Comparison of ENCODE assay signal across 18 cellular contexts in genomic region chr5:175344331-175345200, GRCh38.
DNase-seq lines count a peak whose midpoint lies in the region; ATAC-seq and TF ChIP-seq lines count a peak whose summit lies in the region.
"Had no signal": no experiment of that assay in that cellular context is flagged by ENCODE, and none has a peak within 500 bp of the region (broad histone marks: within the 10 kb centered on the region; RNA-seq: fewer than 3 reads in every experiment).

No MANE protein-coding gene starts in this region.

- in situ Hi-C loops in IMR-90 (cut with MboI; ENCODE audit: low sequenced_read_pairs): no loop called here
- in situ Hi-C loops in brain microvascular endothelial cell (cut with HindIII; ENCODE audit: low pct_ligation_motif_present, low sequenced_read_pairs): no loop called here

- no peak overlapping the region; the same call in 1 of the 2 replicates for H3K4me2 ChIP-seq in IMR-90 (ENCODE audit: low read depth, low read length)
- H3K4me2 ChIP-seq: BLaER1, PC-9 had no signal

- H3K27me3 ChIP-seq in IMR-90 (ENCODE audit: control insufficient read depth, insufficient read depth, low read length) (no peaks in the 10 kb centered on the region), brain microvascular endothelial cell (replicated peaks) (no peaks in the 10 kb centered on the region), lower lobe of right lung (ENCODE audit: low read depth) (no peaks in the 10 kb centered on the region)
- H3K27me3 ChIP-seq: BLaER1, pancreas had no signal

- H4K5ac ChIP-seq in IMR-90 (ENCODE audit: low read depth, low read length): no peak overlapping the region

- no peak overlapping the region for H3K4me3 ChIP-seq in IMR-90 (ENCODE audit: insufficient read depth, low read depth, low read length)
- no peak overlapping the region for H3K4me3 ChIP-seq in brain microvascular endothelial cell (ENCODE audit: low read depth, low read length)
- H3K4me3 ChIP-seq in lower lobe of right lung: no peak overlapping the region
- H3K4me3 ChIP-seq: BLaER1, K562, pancreas, PC-9 had no signal

- no peak overlapping the region for H2AFZ ChIP-seq in IMR-90 (replicated peaks; ENCODE audit: low read length, poor library complexity)
- H2AFZ ChIP-seq: PC-9 had no signal

- peak overlapping the region; percentile 80; the same call in 2 of the 3 replicates for H2BK15ac ChIP-seq in IMR-90 (ENCODE audit: low read depth, low read length)

- H3K27ac ChIP-seq in IMR-90 (ENCODE audit: insufficient read depth, low read length) (no peak overlapping the region), brain microvascular endothelial cell (no peak overlapping the region), lower lobe of right lung (no peak overlapping the region)
- H3K27ac ChIP-seq: BLaER1, pancreas, PC-9 had no signal

- intact Hi-C loops in IMR-90 (cut with micrococcal nuclease): loop anchor here (2.0 kb wide), 1 partner anchor 98 kb away; no protein-coding TSS in a partner anchor
- intact Hi-C loops in lower lobe of right lung (cut with DNase I): no loop called here

- peak; percentile 64 for ATAC-seq in IMR-90 (ENCODE audit: low read depth)
- no peak for ATAC-seq in lower lobe of right lung
- ATAC-seq: K562, pancreas had no signal

- no peak overlapping the region for H2AK9ac ChIP-seq in IMR-90 (replicated peaks; ENCODE audit: low read depth, low read length, poor library complexity)

- peak overlapping the region; percentile 84 for H3K4ac ChIP-seq in IMR-90 (ENCODE audit: low read depth, low read length)

- H4K20me1 ChIP-seq in IMR-90 (ENCODE audit: insufficient read depth, low read length): no peaks in the 10 kb centered on the region
- H4K20me1 ChIP-seq: BLaER1 had no signal

- H3K14ac ChIP-seq in IMR-90 (replicated peaks; ENCODE audit: low read depth, low read length): no peak overlapping the region

- peaks cover 7% of the 10 kb centered on the region for H3K9me1 ChIP-seq in IMR-90 (ENCODE audit: insufficient read depth, low read length)

- 0 out of 2 replicates have a peak, but pooled peaks have one; percentile 5 for TF ChIP-seq CTCF in IMR-90 (conservative IDR thresholded peaks at IDR 0.05; ENCODE audit: low read depth, low read length)
- no peak for TF ChIP-seq CTCF in brain microvascular endothelial cell (IDR thresholded peaks at IDR 0.05; ENCODE audit: low read depth, low read length, missing control alignments)
- TF ChIP-seq CTCF in lower lobe of right lung (IDR thresholded peaks at IDR 0.05): no peak

- H2BK120ac ChIP-seq in IMR-90 (ENCODE audit: low read depth, low read length): peak overlapping the region; percentile 84

- H3K4me1 ChIP-seq in IMR-90 (ENCODE audit: control insufficient read depth, insufficient read depth, low read length) (peaks cover 17% of the 10 kb centered on the region), lower lobe of right lung (no peaks in the 10 kb centered on the region)
- H3K4me1 ChIP-seq: BLaER1, pancreas had no signal

- TF ChIP-seq RAD21 in IMR-90 (IDR thresholded peaks at IDR 0.05; ENCODE audit: low read length): no peak; the same call in 1 of the 2 replicates

- dilution Hi-C loops in IMR-90 (cut with HindIII; ENCODE audit: low sequenced_read_pairs, unreplicated experiment): no loop called here

- H4K91ac ChIP-seq in IMR-90 (ENCODE audit: insufficient read depth, low read depth, low read length): peak overlapping the region; percentile 92; the same call in 1 of the 2 replicates

- H2BK20ac ChIP-seq in IMR-90 (ENCODE audit: low read depth, low read length): peak overlapping the region; percentile 83

- H3K23ac ChIP-seq in IMR-90 (ENCODE audit: low read depth, low read length): peak overlapping the region; percentile 53; the same call in 1 of the 2 replicates

- no peak overlapping the region for H2BK5ac ChIP-seq in IMR-90 (ENCODE audit: low read depth, low read length, poor library complexity, severe bottlenecking)

- 0 out of 4 replicates have a peak overlapping the region, but pooled peaks have one; percentile 18 to 53 for H4K8ac ChIP-seq in IMR-90 (ENCODE audit: low read depth in 2 of 2, low read length in 2 of 2)

- 0 out of 2 replicates have a peak overlapping the region, but pooled peaks have one; percentile 59 for H3K56ac ChIP-seq in IMR-90 (ENCODE audit: extremely low read depth, insufficient read depth, low read length)

- CTCF ChIA-PET in IMR-90 (lab: Yijun Ruan, JAX): interaction anchor here (1.2 kb wide), 1 partner anchor 15 kb away, joined by 4 read pairs; no protein-coding TSS in a partner anchor

- POLR2A ChIA-PET in IMR-90 (lab: Charles Lee; ENCODE audit: unreplicated experiment): no interaction called here

- H2AK5ac ChIP-seq in IMR-90 (ENCODE audit: low read depth, low read length): peak overlapping the region; percentile 75; the same call in 1 of the 2 replicates

- no CpG with 5 or more reads among the region's 4 CpGs for WGBS in IMR-90 (ENCODE audit: extremely low coverage in 2 of 2, insufficient read length in 1 of 2), 2 experiments

- no peak for TF ChIP-seq POLR2A in IMR-90 (IDR thresholded peaks at IDR 0.05; ENCODE audit: low read depth, low read length)

- no TSS peak for BruUV-seq in IMR-90 (replicated peaks; lab: Mats Ljungman, UMichigan)

- H3K18ac ChIP-seq in IMR-90 (ENCODE audit: low read depth, low read length): no peak overlapping the region

- H3K9me3 ChIP-seq in IMR-90 (ENCODE audit: control insufficient read depth, insufficient read depth, low read length): no peaks in the 10 kb centered on the region
- H3K9me3 ChIP-seq in lower lobe of right lung: no peaks in the 10 kb centered on the region
- H3K9me3 ChIP-seq: BLaER1, pancreas had no signal

- H3K79me1 ChIP-seq in IMR-90 (ENCODE audit: low read depth in 1 of 2, low read length in 2 of 2): no peaks in the 10 kb centered on the region

- no peak overlapping the region for H3K9ac ChIP-seq in IMR-90 (ENCODE audit: low read depth, low read length)
- H3K9ac ChIP-seq: BLaER1 had no signal

- H3K36me3 ChIP-seq in IMR-90 (ENCODE audit: control insufficient read depth, insufficient read depth, low read length) (no peaks in the 10 kb centered on the region), brain microvascular endothelial cell (replicated peaks) (no peaks in the 10 kb centered on the region), lower lobe of right lung (no peaks in the 10 kb centered on the region)
- H3K36me3 ChIP-seq: BLaER1, pancreas had no signal

- DNase-seq in COLO829 (ENCODE audit: low spot score): peak; percentile 17
- DNase-seq in IMR-90: peak; percentile 50
- peak; percentile 12 for DNase-seq in brain microvascular endothelial cell
- peak; percentile 33 for DNase-seq in occipital lobe (lab: John Stamatoyannopoulos, UW)
- no peak for DNase-seq in lower lobe of right lung
- no peak for DNase-seq in putamen (ENCODE audit: low spot score)
- no peak for DNase-seq in activated CD4-positive, alpha-beta T cell treated with anti-CD3 and anti-CD28 coated beads, Interleukin-2, amount 50 U/mL, for 48 hours
- DNase-seq in NCI-H524 treated with DMSO at 0.1 percent for 48 hours (lab: John Stamatoyannopoulos, UW): no peak
- DNase-seq: activated CD4-positive, alpha-beta T cell treated with anti-CD3 and anti-CD28 coated beads, Interleukin-2, amount 10 ng/mL, durations not matched to agents 7 days and 5 days; amygdala; immature natural killer cell; NCI-H1436; NCI-H524; pancreas; T-helper 2 cell had no signal

TF ChIP-seq in IMR-90, 13 proteins besides CTCF, POLR2A, EP300 and RAD21:
- peak; percentile 76 for TF ChIP-seq USF2 (IDR thresholded peaks at IDR 0.05; ENCODE audit: low read depth, low read length)
- TF ChIP-seq BHLHE40 (IDR thresholded peaks at IDR 0.05; ENCODE audit: low read depth, low read length): peak; percentile 42; the same call in 1 of the 2 replicates
- no peak for TF ChIP-seq CEBPB (IDR thresholded peaks at IDR 0.05; ENCODE audit: low read depth, low read length)

Comparison
In these comparisons a context has a peak if more than half of its experiments do, and no peak if none do; other contexts are left out.
1. DNase-seq: peak in COLO829 (single experiment), IMR-90 (single experiment), brain microvascular endothelial cell (single experiment) and occipital lobe (single experiment); none in lower lobe of right lung (single experiment), putamen (single experiment), activated CD4-positive, alpha-beta T cell treated with anti-CD3 and anti-CD28 coated beads, Interleukin-2, amount 50 U/mL, for 48 hours (0 of 2) and NCI-H524 treated with DMSO at 0.1 percent for 48 hours (single experiment).